In the genomic region with DNA sequence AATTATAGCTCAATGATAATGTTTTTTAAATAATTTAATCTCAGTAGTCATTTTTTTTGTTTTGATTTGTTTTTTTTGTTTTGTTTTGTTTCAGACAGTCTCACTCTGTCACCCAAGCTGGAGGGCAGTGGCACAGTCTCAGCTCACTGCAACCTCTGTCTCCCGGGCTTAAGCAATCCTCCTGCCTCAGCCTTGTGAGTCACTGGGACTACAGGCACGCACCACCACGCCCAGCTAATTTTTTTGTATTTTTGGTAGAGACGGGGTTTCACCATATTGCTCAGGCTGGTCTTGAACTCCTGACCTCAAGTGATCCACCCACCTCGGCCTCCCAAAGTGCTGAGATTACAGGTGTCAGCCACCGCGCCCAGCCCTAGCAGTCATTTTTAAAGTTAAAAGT, we compare ENCODE assay signal across 8 cellular contexts.
DNase-seq lines count a peak whose midpoint lies in the region; ATAC-seq and TF ChIP-seq lines count a peak whose summit lies in the region.
"Not testable (repeated sequence)": the region's sequence is repeated elsewhere in the genome, so short reads cannot be mapped to it uniquely, and the experiment has no call there.

No MANE protein-coding gene starts in this region.

- intact Hi-C loops in MCF 10A (cut with micrococcal nuclease), result loop anchor here (10.0 kb wide), 1 partner anchor 64 kb away; the partner anchor contains the start of gene RTL6
- intact Hi-C loops in lower lobe of right lung (cut with DNase I), result not testable (repeated sequence)

- not testable (repeated sequence) for H3K4me1 Mint-ChIP-seq in HFFc6 (ENCODE audit: low read depth); MCF 10A (ENCODE audit: insufficient read depth, unreplicated experiment); type B pancreatic cell (ENCODE audit: unreplicated experiment)

- H3K4me2 ChIP-seq in fibroblast of lung (ENCODE audit: extremely low read depth, insufficient read depth, low read length), result not testable (repeated sequence)

- POLR2A ChIA-PET in MCF 10A (lab: Yijun Ruan, JAX), result interaction anchor here (1.3 kb wide), 1 partner anchor 8 kb away, joined by 4 read pairs; no protein-coding TSS in a partner anchor

- ATAC-seq in lower lobe of right lung, result not testable (repeated sequence)

- not testable (repeated sequence) for H3K36me3 ChIP-seq in fibroblast of lung (ENCODE audit: control insufficient read depth, insufficient read depth, low read length); lower lobe of right lung

- not testable (repeated sequence) for H3K27ac ChIP-seq in fibroblast of lung (ENCODE audit: insufficient read depth, low read length); lower lobe of right lung

- H3K4me3 ChIP-seq in NB4 (ENCODE audit: low read depth, low read length); fibroblast of lung (replicated peaks in 1 of 4; ENCODE audit: control extremely low read depth in 1 of 4, insufficient read depth in 1 of 4, low read depth in 3 of 4, low read length in 4 of 4); lower lobe of right lung: not testable (repeated sequence)

- DNase-seq in CD1c-positive myeloid dendritic cell (ENCODE audit: extremely low spot score) (peak; percentile 41), HFFc6 (peak; percentile 56), NB4 (ENCODE audit: low read depth) (peak; percentile 60), SKM-1 (lab: John Stamatoyannopoulos, UW; ENCODE audit: unreplicated experiment) (peak; percentile 14), MCF 10A (ENCODE audit: unreplicated experiment) (peak; percentile 85), fibroblast of lung (ENCODE audit: low read depth in 2 of 2) (peak; percentile 31 to 65), lower lobe of right lung (peak; percentile 51), type B pancreatic cell (ENCODE audit: extremely low spot score, unreplicated experiment) (peak; percentile 11)

- not testable (repeated sequence) for H3K9me3 ChIP-seq in fibroblast of lung (ENCODE audit: control insufficient read depth, insufficient read depth, low read depth, low read length); lower lobe of right lung

- not testable (repeated sequence) for TF ChIP-seq POLR2A in NB4 (IDR thresholded peaks at IDR 0.05; ENCODE audit: extremely low read depth, insufficient read length)

- H3K79me2 ChIP-seq in fibroblast of lung (ENCODE audit: control insufficient read depth, insufficient read depth, low read length), result not testable (repeated sequence)

- TF ChIP-seq CTCF in HFFc6 (IDR thresholded peaks at IDR 0.05); NB4 (IDR thresholded peaks at IDR 0.05; ENCODE audit: low read depth, low read length); MCF 10A (IDR thresholded peaks at IDR 0.05; ENCODE audit: unreplicated experiment); fibroblast of lung (conservative IDR thresholded peaks at IDR 0.05 in 1 of 2, IDR thresholded peaks at IDR 0.05 in 1 of 2; ENCODE audit: low read depth in 1 of 2, low read length in 2 of 2); lower lobe of right lung (IDR thresholded peaks at IDR 0.05); type B pancreatic cell (conservative IDR thresholded peaks at IDR 0.05): not testable (repeated sequence)

- not testable (repeated sequence) for H2AFZ ChIP-seq in fibroblast of lung (ENCODE audit: low read length)

- H3K9me3 Mint-ChIP-seq in HFFc6; MCF 10A (ENCODE audit: unreplicated experiment); type B pancreatic cell: not testable (repeated sequence)

- not testable (repeated sequence) for H3K27ac Mint-ChIP-seq in HFFc6; MCF 10A (ENCODE audit: low read depth, unreplicated experiment)
- peak overlapping the region; percentile 51 for H3K27ac Mint-ChIP-seq in type B pancreatic cell

- not testable (repeated sequence) for H3K4me3 Mint-ChIP-seq in HFFc6; MCF 10A (ENCODE audit: unreplicated experiment); type B pancreatic cell

- CTCF ChIA-PET in MCF 10A (lab: Yijun Ruan, JAX), result interaction anchor here (0.8 kb wide), 1 partner anchor 8 kb away, joined by 4 read pairs; no protein-coding TSS in a partner anchor

- H3K27me3 Mint-ChIP-seq in HFFc6 (ENCODE audit: insufficient read depth) (peaks cover 20% of the 10 kb centered on the region), MCF 10A (ENCODE audit: insufficient read depth, unreplicated experiment) (peaks cover 31% of the 10 kb centered on the region), type B pancreatic cell (peaks cover 18% of the 10 kb centered on the region)

- H4K20me1 ChIP-seq in fibroblast of lung (ENCODE audit: control insufficient read depth, extremely low read depth, insufficient read depth, low read length), result not testable (repeated sequence)

- H3K4me1 ChIP-seq in fibroblast of lung (ENCODE audit: control insufficient read depth, extremely low read depth, insufficient read depth, low read length); lower lobe of right lung: not testable (repeated sequence)

- not testable (repeated sequence) for H3K27me3 ChIP-seq in fibroblast of lung (ENCODE audit: control insufficient read depth, insufficient read depth, low read length)
- H3K27me3 ChIP-seq in lower lobe of right lung (ENCODE audit: low read depth), result peaks cover 22% of the 10 kb centered on the region

- BruUV-seq in MCF 10A (replicated peaks; lab: Mats Ljungman, UMichigan), result not testable (repeated sequence)

- not testable (repeated sequence) for H3K36me3 Mint-ChIP-seq in HFFc6 (ENCODE audit: low read depth); MCF 10A (ENCODE audit: insufficient read depth, unreplicated experiment); type B pancreatic cell

- not testable (repeated sequence) for H3K9ac ChIP-seq in fibroblast of lung (ENCODE audit: insufficient read depth, low read length)

Comparison
In these comparisons a context has a peak if more than half of its experiments do, and no peak if none do; other contexts are left out.
1. DNase-seq: peak in every context shown above with its lines; median percentile 85 in MCF 10A; 60 in NB4; 56 in HFFc6; 51 in lower lobe of right lung; 48 in fibroblast of lung; 41 in CD1c-positive myeloid dendritic cell; 14 in SKM-1; 11 in type B pancreatic cell.